ENCODE assay signal across 1 cellular context in genomic region chr16:21667575-21667974, GRCh38.
TF ChIP-seq lines count a peak whose summit lies in the region.

No MANE protein-coding gene starts in this region.

TF ChIP-seq in GM12878, 131 proteins besides CTCF, POLR2A, EP300 and RAD21:
- TF ChIP-seq ZBTB40 (IDR thresholded peaks at IDR 0.05; ENCODE audit: borderline replicate concordance), result peak; percentile 48
- no peak for TF ChIP-seq ZNF274 (IDR thresholded peaks at IDR 0.05; ENCODE audit: insufficient read depth, insufficient read length)
- TF ChIP-seq ESRRA (IDR thresholded peaks at IDR 0.05; ENCODE audit: low read length), result no peak
